In the genomic region with DNA sequence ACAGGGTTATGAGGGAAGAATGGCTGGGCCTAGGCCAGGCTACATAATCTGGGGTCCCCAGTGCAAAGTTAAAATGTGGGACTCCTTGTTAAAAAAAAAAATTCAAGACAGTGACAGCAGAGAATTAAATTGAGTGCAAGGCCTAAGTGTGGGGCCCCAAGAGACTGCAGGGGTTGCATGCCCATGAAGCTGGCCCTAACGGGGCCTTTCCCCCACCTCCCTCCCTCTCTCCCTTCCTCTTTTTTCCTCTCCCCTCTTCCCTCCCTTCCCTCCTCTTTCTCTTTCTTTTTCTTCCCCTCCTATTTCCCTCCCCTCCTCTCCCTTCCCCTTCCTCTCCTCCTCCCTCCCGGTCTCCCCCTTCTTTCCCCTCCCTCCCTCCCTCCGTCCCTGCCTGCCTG, we compare ENCODE assay signal across 18 cellular contexts.
A peak's percentile ranks its signal among the peaks of the same experiment; 100 is the strongest.
DNase-seq lines count a peak whose midpoint lies in the region; ATAC-seq and TF ChIP-seq lines count a peak whose summit lies in the region.
"Had no signal": no experiment of that assay in that cellular context is flagged by ENCODE, and none has a peak within 500 bp of the region (broad histone marks: within the 10 kb centered on the region; RNA-seq: fewer than 3 reads in every experiment).

No MANE protein-coding gene starts in this region.

- H3K4me1 Mint-ChIP-seq in CD14-positive monocyte, result peaks cover 6% of the 10 kb centered on the region

- TF ChIP-seq EP300 in sigmoid colon (IDR thresholded peaks at IDR 0.05), result no peak

- H4K20me1 ChIP-seq in BLaER1 (no peaks in the 10 kb centered on the region), osteoblast (ENCODE audit: insufficient read depth, low read length) (no peaks in the 10 kb centered on the region)

- peaks cover 0 to 2% (median 0%) of the 10 kb centered on the region in 3 donors for H3K27me3 Mint-ChIP-seq in CD14-positive monocyte (ENCODE audit: low read depth in 3 of 3)

- H3K9ac ChIP-seq in BLaER1 (no peak overlapping the region), adipocyte (ENCODE audit: low read length) (no peak overlapping the region)

- H2AFZ ChIP-seq in osteoblast (ENCODE audit: low read length), result no peak overlapping the region

- H3K9me3 ChIP-seq in BLaER1 (no peaks in the 10 kb centered on the region), adipocyte (ENCODE audit: control insufficient read depth, low read length) (no peaks in the 10 kb centered on the region), sigmoid colon (no peaks in the 10 kb centered on the region), osteoblast (ENCODE audit: low read depth, low read length) (no peaks in the 10 kb centered on the region)
- H3K9me3 ChIP-seq: Peyer's patch had no signal

- peaks cover 0 to 2% (median 2%) of the 10 kb centered on the region in 7 donors for H3K9me3 Mint-ChIP-seq in CD14-positive monocyte
- H3K9me3 Mint-ChIP-seq: HFFc6 had no signal

- no peak for TF ChIP-seq CTCF in sigmoid colon (IDR thresholded peaks at IDR 0.05)
- TF ChIP-seq CTCF in osteoblast (IDR thresholded peaks at IDR 0.05; ENCODE audit: extremely low read depth, low read depth, low read length), result no peak
- no peak for TF ChIP-seq CTCF in CD14-positive monocyte (IDR thresholded peaks at IDR 0.05)

- no peaks in the 10 kb centered on the region for H3K79me2 ChIP-seq in osteoblast (ENCODE audit: insufficient read depth, low read length)

- H3K27ac Mint-ChIP-seq in CD14-positive monocyte, result no peak overlapping the region
- H3K27ac Mint-ChIP-seq: HFFc6 had no signal

- H3K27ac ChIP-seq in BLaER1 (no peak overlapping the region), sigmoid colon (peak overlapping the region; percentile 39 to 73 (median 64)), osteoblast (ENCODE audit: low read depth, low read length) (no peak overlapping the region)

- no peaks in the 10 kb centered on the region for H3K36me3 Mint-ChIP-seq in CD14-positive monocyte

- no peak overlapping the region for H3K4me3 ChIP-seq in BLaER1
- H3K4me3 ChIP-seq in adipocyte (ENCODE audit: low read length), result peak overlapping the region; percentile 7
- no peak overlapping the region for H3K4me3 ChIP-seq in sigmoid colon
- no peak overlapping the region for H3K4me3 ChIP-seq in osteoblast (ENCODE audit: insufficient read depth, low read length)
- H3K4me3 ChIP-seq: Peyer's patch had no signal

- H3K4me2 ChIP-seq in BLaER1, result 0 out of 2 replicates have a peak overlapping the region, but pooled peaks have one; percentile 14
- no peak overlapping the region for H3K4me2 ChIP-seq in osteoblast (ENCODE audit: insufficient read depth, low read length)

- H3K36me3 ChIP-seq in BLaER1 (no peaks in the 10 kb centered on the region), adipocyte (ENCODE audit: control insufficient read depth, insufficient read depth, low read length, severe bottlenecking) (no peaks in the 10 kb centered on the region), sigmoid colon (no peaks in the 10 kb centered on the region), osteoblast (ENCODE audit: insufficient read depth, low read length) (no peaks in the 10 kb centered on the region)
- H3K36me3 ChIP-seq: Peyer's patch had no signal

- 47 to 72% methylated on average over 3 of the region's 3 CpGs for WGBS in sigmoid colon, 2 donors

- H3K27me3 ChIP-seq in BLaER1 (no peaks in the 10 kb centered on the region), adipocyte (replicated peaks; ENCODE audit: control insufficient read depth, insufficient read depth, low read length) (no peaks in the 10 kb centered on the region), sigmoid colon (no peaks in the 10 kb centered on the region), osteoblast (ENCODE audit: insufficient read depth, low read length) (no peaks in the 10 kb centered on the region)
- H3K27me3 ChIP-seq: Peyer's patch had no signal

- no peak for TF ChIP-seq POLR2A in sigmoid colon (IDR thresholded peaks at IDR 0.05)

- intact Hi-C loops in left colon (cut with DNase I, micrococcal nuclease) (no loop called here), sigmoid colon (cut with DNase I) (no loop called here), CD14-positive monocyte (cut with micrococcal nuclease) (no loop called here)

- DNase-seq in adipocyte (ENCODE audit: low read depth), result no peak
- no peak for DNase-seq in left colon
- DNase-seq in sigmoid colon, result no peak
- DNase-seq in ureter (ENCODE audit: low spot score), result no peak
- DNase-seq in stimulated activated naive CD4-positive, alpha-beta T cell treated with Interleukin-2 at 50 U/mL for 16 hours (lab: John Stamatoyannopoulos, UW), result no peak
- no peak for DNase-seq in osteoblast (ENCODE audit: insufficient read length, low spot score, missing footprints)
- DNase-seq in CD14-positive monocyte (ENCODE audit: low spot score), result no peak
- DNase-seq: 8988T, C1 segment of cervical spinal cord, GF-D8, HFFc6, KG1, NCI-H1436, NCI-H2029 treated with DMSO at 0.1 percent for 48 hours, NCI-H510A, Peyer's patch had no signal

- H3K4me1 ChIP-seq in BLaER1, result peaks cover 23% of the 10 kb centered on the region
- H3K4me1 ChIP-seq in adipocyte (ENCODE audit: control insufficient read depth, insufficient read depth, low read length), result peaks cover 9% of the 10 kb centered on the region
- peaks cover 0 to 30% (median 22%) of the 10 kb centered on the region in 4 donors for H3K4me1 ChIP-seq in sigmoid colon
- H3K4me1 ChIP-seq in osteoblast (ENCODE audit: insufficient read depth, low read length), result no peaks in the 10 kb centered on the region

- peak; percentile 8 for ATAC-seq in left colon
- ATAC-seq: Right ventricle myocardium inferior had no signal

- no peak overlapping the region for H3K4me3 Mint-ChIP-seq in CD14-positive monocyte
- H3K4me3 Mint-ChIP-seq: HFFc6 had no signal

Comparison
In these comparisons a context has a peak if more than half of its experiments do, and no peak if none do; other contexts are left out.
1. H3K27ac ChIP-seq: peak in sigmoid colon (4 of 4); none in BLaER1 (single experiment) and osteoblast (single experiment).